Comparison of ENCODE assay signal across 18 cellular contexts in the genomic region with DNA sequence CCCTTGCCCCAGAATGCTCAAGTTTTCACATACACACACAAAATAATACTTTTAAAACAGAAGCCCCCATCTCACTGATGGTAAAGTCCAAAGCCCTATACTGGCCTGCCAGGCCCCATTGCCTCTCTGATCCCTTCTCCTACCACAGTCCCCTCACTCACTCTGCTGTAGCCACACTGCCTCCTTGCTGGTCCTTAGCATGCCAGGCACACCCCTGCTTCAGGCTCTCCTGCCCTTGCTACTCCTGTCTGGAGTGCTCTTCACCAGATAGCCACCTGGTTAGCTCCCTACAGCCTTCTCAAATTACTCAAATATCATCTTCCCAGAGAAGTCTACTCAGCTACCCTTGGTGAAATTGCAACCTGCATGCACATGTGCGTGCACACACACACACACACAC.
"Had no signal": no experiment of that assay in that cellular context is flagged by ENCODE, and none has a peak within 500 bp of the region (broad histone marks: within the 10 kb centered on the region; RNA-seq: fewer than 3 reads in every experiment).

No MANE protein-coding gene starts in this region.

- H3K27ac ChIP-seq: gastrocnemius medialis, prostate gland, right atrium auricular region, tibial artery had no signal

- DNase-seq: activated CD4-positive, alpha-beta T cell treated with anti-CD3 and anti-CD28 coated beads for 36 hours; activated CD4-positive, alpha-beta T cell treated with anti-CD3 and anti-CD28 coated beads, Interleukin-2, amount 50 U/mL, for 48 hours; activated naive CD8-positive, alpha-beta T cell treated with anti-CD3 and anti-CD28 coated beads for 36 hours; amniotic stem cell; effector CD8-positive, alpha-beta T cell; gastrocnemius medialis; mesenchymal stem cell; mucosa of descending colon; naive B cell; stimulated activated CD4-positive, alpha-beta T cell treated with anti-CD3 and anti-CD28 coated beads, Interleukin-12 subunit alpha, Interleukin-12 subunit beta, amount 100 ng/mL, for 4 hours; stimulated activated CD4-positive, alpha-beta T cell treated with anti-CD3 and anti-CD28 coated beads, Interleukin-1b, Interleukin-23, amount 100 ng/mL, for 48 hours; stimulated activated CD8-positive, alpha-beta memory T cell treated with anti-CD3 and anti-CD28 coated beads, Interleukin-4, amount 100 ng/mL, for 48 hours; stimulated activated naive CD4-positive, alpha-beta T cell; tibial artery had no signal

- H3K4me1 ChIP-seq: gastrocnemius medialis, right atrium auricular region, tibial artery had no signal

- H3K4me3 ChIP-seq: gastrocnemius medialis, mucosa of descending colon, prostate gland, right atrium auricular region, tibial artery had no signal

- H3K27me3 ChIP-seq: gastrocnemius medialis, right atrium auricular region, tibial artery had no signal

- H3K9me3 ChIP-seq: gastrocnemius medialis, mucosa of descending colon, prostate gland, right atrium auricular region, tibial artery had no signal

- ATAC-seq: activated CD4-positive, alpha-beta T cell treated with anti-CD3 and anti-CD28 coated beads for 36 hours; esophagus mucosa; gastrocnemius medialis; mucosa of descending colon; WTC11 had no signal

- H3K36me3 ChIP-seq: gastrocnemius medialis, prostate gland, right atrium auricular region, tibial artery had no signal
